Comparison of ENCODE assay signal across 8 cellular contexts in genomic region chr19:36488816-36489138, GRCh38. TPM values are rescaled to one million over a fixed set of nuclear protein-coding genes. Genes with fewer than 3 reads are reported as not detected.
DNase-seq lines count a peak whose midpoint lies in the region; ATAC-seq lines count a peak whose summit lies in the region.

No MANE protein-coding gene starts in this region.

- peaks cover 37% of the 10 kb centered on the region for H3K36me3 Mint-ChIP-seq in activated CD8-positive, alpha-beta memory T cell treated with anti-CD3 and anti-CD28 coated beads, Interleukin-2, amount 10 ng/mL, durations not matched to agents 7 days and 5 days

- peak; percentile 65 for DNase-seq in activated CD8-positive, alpha-beta memory T cell treated with anti-CD3 and anti-CD28 coated beads, Interleukin-2, amount 10 ng/mL, durations not matched to agents 7 days and 5 days
- no peak for DNase-seq in activated CD8-positive, alpha-beta memory T cell treated with anti-CD3 and anti-CD28 coated beads for 24 hours
- peak; percentile 80 for DNase-seq in NCI-H526 treated with DMSO at 0.1 percent for 48 hours (lab: John Stamatoyannopoulos, UW)
- DNase-seq in activated naive CD4-positive, alpha-beta T cell treated with anti-CD3 and anti-CD28 coated beads, Interleukin-2, amount 50 U/mL, for 16 hours = peak; percentile 57
- DNase-seq in left ventricle myocardium superior = peak; percentile 30
- no peak for DNase-seq in NCI-H2029 (lab: John Stamatoyannopoulos, UW)

- H3K4me3 ChIP-seq in skeletal muscle tissue (ENCODE audit: low read length in 3 of 3) = peak overlapping the region; percentile 89 to 100 (median 100)

- H3K9me3 Mint-ChIP-seq in activated CD8-positive, alpha-beta memory T cell treated with anti-CD3 and anti-CD28 coated beads, Interleukin-2, amount 10 ng/mL, durations not matched to agents 7 days and 5 days (ENCODE audit: low read depth) = peaks cover 8% of the 10 kb centered on the region

- intact Hi-C loops in left ventricle myocardium superior (cut with micrococcal nuclease) = no loop called here

- no peaks in the 10 kb centered on the region for H3K27me3 ChIP-seq in skeletal muscle tissue (ENCODE audit: control insufficient read depth in 3 of 3, insufficient read depth in 3 of 3, low read length in 3 of 3)

- peak overlapping the region; percentile 98 for H3K4me3 Mint-ChIP-seq in activated CD8-positive, alpha-beta memory T cell treated with anti-CD3 and anti-CD28 coated beads, Interleukin-2, amount 10 ng/mL, durations not matched to agents 7 days and 5 days

- H3K27ac ChIP-seq in skeletal muscle tissue (ENCODE audit: low read depth, low read length) = peak overlapping the region; percentile 97

- H3K27me3 Mint-ChIP-seq in activated CD8-positive, alpha-beta memory T cell treated with anti-CD3 and anti-CD28 coated beads, Interleukin-2, amount 10 ng/mL, durations not matched to agents 7 days and 5 days = no peaks in the 10 kb centered on the region

- no peaks in the 10 kb centered on the region for H3K9me3 ChIP-seq in skeletal muscle tissue (ENCODE audit: control insufficient read depth in 3 of 3, low read length in 3 of 3)

- ATAC-seq in activated CD8-positive, alpha-beta memory T cell treated with anti-CD3 and anti-CD28 coated beads, Interleukin-2, amount 10 ng/mL, durations not matched to agents 7 days and 5 days = peak; percentile 13
- ATAC-seq in HG02759 (IDR thresholded peaks at IDR 0.05; ENCODE audit: unreplicated experiment) = peak; percentile 24
- peak; percentile 39 for ATAC-seq in left ventricle myocardium superior

- peaks cover 26% of the 10 kb centered on the region for H3K4me1 Mint-ChIP-seq in activated CD8-positive, alpha-beta memory T cell treated with anti-CD3 and anti-CD28 coated beads, Interleukin-2, amount 10 ng/mL, durations not matched to agents 7 days and 5 days

- peaks cover 13 to 23% (median 18%) of the 10 kb centered on the region in 3 donors for H3K4me1 ChIP-seq in skeletal muscle tissue (ENCODE audit: control insufficient read depth in 3 of 3, insufficient read depth in 3 of 3, low read length in 3 of 3)

- CTCF ChIA-PET in activated CD8-positive, alpha-beta memory T cell treated with anti-CD3 and anti-CD28 coated beads, Interleukin-2, amount 10 ng/mL, durations not matched to agents 7 days and 5 days (lab: Charles Lee) = interaction anchor here (0.9 to 2.3 kb wide), 5 partner anchors 40 to 361 kb away, joined by 3 to 9 read pairs (median 5); partner anchors contain the start of genes ZNF260, ZNF382 and ZNF529

- H3K9ac ChIP-seq in skeletal muscle tissue (ENCODE audit: low read depth in 1 of 3, low read length in 3 of 3) = peak overlapping the region; percentile 97 to 99 (median 99)

- H3K27ac Mint-ChIP-seq in activated CD8-positive, alpha-beta memory T cell treated with anti-CD3 and anti-CD28 coated beads, Interleukin-2, amount 10 ng/mL, durations not matched to agents 7 days and 5 days = peak overlapping the region; percentile 99

- no peaks in the 10 kb centered on the region for H3K36me3 ChIP-seq in skeletal muscle tissue (ENCODE audit: control insufficient read depth in 3 of 3, insufficient read depth in 3 of 3, low read length in 3 of 3)

RNA-seq across cellular contexts. Expression of gene ZNF566, which starts 0.6 kb away (rescaled TPM):
- 1 to 10 TPM; 6.6 to 7.5 TPM for total RNA-seq in activated CD8-positive, alpha-beta memory T cell treated with anti-CD3 and anti-CD28 coated beads, Interleukin-2, amount 10 ng/mL, durations not matched to agents 7 days and 5 days
- total RNA-seq in left ventricle myocardium superior (12.2 TPM), skeletal muscle tissue (14.1 TPM)

RNA-seq across cellular contexts. Expression of gene ZNF260, which starts 39.3 kb away (rescaled TPM):
- 10 to 100 TPM in 1 of 2 experiments, 1 to 10 TPM in 1; 9.3 to 11.7 TPM for total RNA-seq in activated CD8-positive, alpha-beta memory T cell treated with anti-CD3 and anti-CD28 coated beads, Interleukin-2, amount 10 ng/mL, durations not matched to agents 7 days and 5 days
- 7.5 TPM for total RNA-seq in left ventricle myocardium superior
- total RNA-seq in skeletal muscle tissue = 7.3 TPM

Comparison
In these comparisons a context has a peak if more than half of its experiments do, and no peak if none do; other contexts are left out.
1. DNase-seq: peak in activated CD8-positive, alpha-beta memory T cell treated with anti-CD3 and anti-CD28 coated beads, Interleukin-2, amount 10 ng/mL, durations not matched to agents 7 days and 5 days (single experiment), NCI-H526 treated with DMSO at 0.1 percent for 48 hours (single experiment), activated naive CD4-positive, alpha-beta T cell treated with anti-CD3 and anti-CD28 coated beads, Interleukin-2, amount 50 U/mL, for 16 hours (single experiment) and left ventricle myocardium superior (single experiment); none in activated CD8-positive, alpha-beta memory T cell treated with anti-CD3 and anti-CD28 coated beads for 24 hours (single experiment) and NCI-H2029 (single experiment).
2. Peak in every context shown above with its lines, with median percentiles within 50 percentile points of each other: ATAC-seq.